In the genomic region with DNA sequence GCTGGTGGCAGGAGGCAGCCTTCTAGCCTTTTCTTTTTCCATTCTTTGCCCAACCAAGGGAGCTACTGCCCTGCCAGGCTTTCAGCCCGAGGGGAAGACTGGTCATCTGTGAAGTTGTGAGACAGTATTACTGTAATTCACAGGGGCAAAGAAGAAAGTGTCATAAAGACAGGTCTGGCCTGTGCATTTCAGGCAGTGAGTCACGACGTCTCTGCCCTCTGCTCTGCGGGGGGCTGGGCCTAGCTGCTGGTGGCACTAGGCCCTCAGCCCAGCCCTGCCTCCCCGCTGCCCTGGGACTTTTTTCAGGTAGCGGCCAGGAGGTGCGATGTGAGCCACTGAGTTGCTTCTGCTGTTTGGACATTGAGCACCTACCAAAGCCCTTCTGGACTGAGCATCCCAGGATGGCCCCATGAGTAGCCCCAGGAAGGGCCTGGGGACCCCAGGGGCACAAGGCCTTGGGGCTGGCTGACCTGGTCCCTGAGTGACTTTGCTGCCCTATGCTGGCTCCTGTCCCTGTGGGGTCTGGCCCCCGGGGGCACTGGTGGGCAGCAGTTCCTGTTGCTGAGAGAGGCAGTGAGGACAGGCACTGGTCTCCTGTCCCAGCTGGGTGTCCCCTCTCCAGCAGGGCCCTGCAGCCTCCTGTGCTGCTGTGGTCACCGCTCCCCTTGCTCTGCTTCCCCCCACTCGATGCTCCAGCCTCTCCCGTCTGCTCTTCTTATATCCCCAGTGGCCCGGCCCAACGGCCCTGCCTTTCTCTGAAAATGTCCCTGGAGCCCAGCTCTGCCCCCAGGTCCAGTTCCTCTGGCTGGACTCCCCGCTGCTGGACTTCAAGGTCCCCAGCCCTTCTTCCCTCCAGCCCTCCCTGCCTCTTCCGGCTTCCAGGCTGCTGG, we compare ENCODE assay signal across 1 cellular context.
TF ChIP-seq lines count a peak whose summit lies in the region.

No MANE protein-coding gene starts in this region.

TF ChIP-seq in Ishikawa, 13 proteins besides CTCF, POLR2A, EP300 and RAD21 (continued from another document):
- TF ChIP-seq, protein P1, sequence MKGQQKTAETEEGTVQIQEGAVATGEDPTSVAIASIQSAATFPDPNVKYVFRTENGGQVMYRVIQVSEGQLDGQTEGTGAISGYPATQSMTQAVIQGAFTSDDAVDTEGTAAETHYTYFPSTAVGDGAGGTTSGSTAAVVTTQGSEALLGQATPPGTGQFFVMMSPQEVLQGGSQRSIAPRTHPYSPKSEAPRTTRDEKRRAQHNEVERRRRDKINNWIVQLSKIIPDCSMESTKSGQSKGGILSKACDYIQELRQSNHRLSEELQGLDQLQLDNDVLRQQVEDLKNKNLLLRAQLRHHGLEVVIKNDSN (IDR thresholded peaks at IDR 0.05), result no peak
- TF ChIP-seq ZBTB7A (IDR thresholded peaks at IDR 0.05; ENCODE audit: low read depth) (no peak), CREB1 (IDR thresholded peaks at IDR 0.05; ENCODE audit: low read depth) (no peak), TCF12 (IDR thresholded peaks at IDR 0.05; ENCODE audit: low read depth) (0 out of 2 replicates have a peak, but pooled peaks have one; percentile 25), TEAD4 (IDR thresholded peaks at IDR 0.05) (no peak), FOXM1 (IDR thresholded peaks at IDR 0.05; ENCODE audit: borderline replicate concordance, low read depth) (no peak), NFIC (IDR thresholded peaks at IDR 0.05) (no peak)
- TF ChIP-seq, protein P2, sequence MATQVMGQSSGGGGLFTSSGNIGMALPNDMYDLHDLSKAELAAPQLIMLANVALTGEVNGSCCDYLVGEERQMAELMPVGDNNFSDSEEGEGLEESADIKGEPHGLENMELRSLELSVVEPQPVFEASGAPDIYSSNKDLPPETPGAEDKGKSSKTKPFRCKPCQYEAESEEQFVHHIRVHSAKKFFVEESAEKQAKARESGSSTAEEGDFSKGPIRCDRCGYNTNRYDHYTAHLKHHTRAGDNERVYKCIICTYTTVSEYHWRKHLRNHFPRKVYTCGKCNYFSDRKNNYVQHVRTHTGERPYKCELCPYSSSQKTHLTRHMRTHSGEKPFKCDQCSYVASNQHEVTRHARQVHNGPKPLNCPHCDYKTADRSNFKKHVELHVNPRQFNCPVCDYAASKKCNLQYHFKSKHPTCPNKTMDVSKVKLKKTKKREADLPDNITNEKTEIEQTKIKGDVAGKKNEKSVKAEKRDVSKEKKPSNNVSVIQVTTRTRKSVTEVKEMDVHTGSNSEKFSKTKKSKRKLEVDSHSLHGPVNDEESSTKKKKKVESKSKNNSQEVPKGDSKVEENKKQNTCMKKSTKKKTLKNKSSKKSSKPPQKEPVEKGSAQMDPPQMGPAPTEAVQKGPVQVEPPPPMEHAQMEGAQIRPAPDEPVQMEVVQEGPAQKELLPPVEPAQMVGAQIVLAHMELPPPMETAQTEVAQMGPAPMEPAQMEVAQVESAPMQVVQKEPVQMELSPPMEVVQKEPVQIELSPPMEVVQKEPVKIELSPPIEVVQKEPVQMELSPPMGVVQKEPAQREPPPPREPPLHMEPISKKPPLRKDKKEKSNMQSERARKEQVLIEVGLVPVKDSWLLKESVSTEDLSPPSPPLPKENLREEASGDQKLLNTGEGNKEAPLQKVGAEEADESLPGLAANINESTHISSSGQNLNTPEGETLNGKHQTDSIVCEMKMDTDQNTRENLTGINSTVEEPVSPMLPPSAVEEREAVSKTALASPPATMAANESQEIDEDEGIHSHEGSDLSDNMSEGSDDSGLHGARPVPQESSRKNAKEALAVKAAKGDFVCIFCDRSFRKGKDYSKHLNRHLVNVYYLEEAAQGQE (IDR thresholded peaks at IDR 0.05; ENCODE audit: low read depth), result no peak
- TF ChIP-seq, protein P3, sequence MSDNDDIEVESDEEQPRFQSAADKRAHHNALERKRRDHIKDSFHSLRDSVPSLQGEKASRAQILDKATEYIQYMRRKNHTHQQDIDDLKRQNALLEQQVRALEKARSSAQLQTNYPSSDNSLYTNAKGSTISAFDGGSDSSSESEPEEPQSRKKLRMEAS (IDR thresholded peaks at IDR 0.05), result peak; percentile 18; the same call in 1 of the 2 replicates
